ENCODE assay signal across 8 cellular contexts in the genomic region with DNA sequence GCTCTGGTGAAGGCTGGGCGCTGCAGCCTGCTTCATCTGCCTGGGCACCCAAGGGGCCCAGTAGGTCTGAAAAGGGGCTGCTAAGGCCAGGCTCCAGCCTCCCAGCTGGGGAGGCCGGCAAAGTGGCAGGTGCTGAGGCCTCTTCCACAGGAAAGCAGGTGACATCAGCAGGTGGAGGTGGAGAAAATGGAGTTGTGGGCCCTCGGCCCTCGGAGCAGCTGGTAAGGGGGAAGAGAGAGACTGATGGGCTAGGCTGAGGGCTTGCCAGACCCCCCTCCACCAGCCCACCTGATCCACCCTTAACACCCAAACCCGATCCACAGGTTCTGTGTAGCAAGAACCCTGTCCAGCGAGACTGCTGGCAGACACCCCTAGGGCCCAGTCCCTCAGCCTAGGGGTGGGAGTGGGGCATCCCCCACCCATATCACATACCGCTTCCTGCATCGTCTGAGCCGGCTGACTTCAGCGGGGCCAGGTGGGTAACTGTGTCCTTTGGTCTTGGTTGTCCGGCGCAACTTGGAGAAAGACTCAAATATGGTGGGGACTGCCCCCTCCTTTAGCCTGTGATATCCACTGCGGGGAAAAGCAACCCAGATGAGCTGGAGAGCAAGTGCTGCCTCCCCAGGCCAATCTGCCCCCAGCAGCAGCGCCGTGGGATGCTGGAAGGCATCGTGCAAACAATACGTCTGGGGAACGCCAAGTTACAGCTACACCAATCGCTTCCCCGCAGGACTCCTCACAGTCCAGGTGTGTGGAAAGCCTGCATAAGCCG. TPM values are rescaled to one million over a fixed set of nuclear protein-coding genes. Genes with fewer than 3 reads are reported as not detected.
DNase-seq lines count a peak whose midpoint lies in the region; ATAC-seq and TF ChIP-seq lines count a peak whose summit lies in the region.

No MANE protein-coding gene starts in this region.

- peaks cover 42% of the 10 kb centered on the region for H3K4me1 Mint-ChIP-seq in activated naive CD4-positive, alpha-beta T cell treated with anti-CD3 and anti-CD28 coated beads, Interleukin-2, amount 50 U/mL, for 24 hours
- no peaks in the 10 kb centered on the region for H3K4me1 Mint-ChIP-seq in activated T-helper 17 cell treated with anti-CD3 and anti-CD28 coated beads, Interleukin-2, amount 50 U/mL, for 72 hours

- no peaks in the 10 kb centered on the region for H3K27me3 Mint-ChIP-seq in activated naive CD4-positive, alpha-beta T cell treated with anti-CD3 and anti-CD28 coated beads, Interleukin-2, amount 50 U/mL, for 24 hours
- H3K27me3 Mint-ChIP-seq in activated T-helper 17 cell treated with anti-CD3 and anti-CD28 coated beads, Interleukin-2, amount 50 U/mL, for 72 hours = no peaks in the 10 kb centered on the region

- DNase-seq in activated naive CD4-positive, alpha-beta T cell treated with Interleukin-2 at 50 U/mL for 16 hours = no peak
- DNase-seq in left lung (no peak), transverse colon (no peak), NCI-H345 (lab: John Stamatoyannopoulos, UW) (no peak), NOMO-1 treated with dmso at 0.1 percent for 144 hours (lab: John Stamatoyannopoulos, UW; ENCODE audit: unreplicated experiment) (no peak)

- H3K27ac Mint-ChIP-seq in activated naive CD4-positive, alpha-beta T cell treated with anti-CD3 and anti-CD28 coated beads, Interleukin-2, amount 50 U/mL, for 24 hours = peak overlapping the region; percentile 98
- peak overlapping the region; percentile 98 for H3K27ac Mint-ChIP-seq in activated T-helper 17 cell treated with anti-CD3 and anti-CD28 coated beads, Interleukin-2, amount 50 U/mL, for 72 hours

- no peak for TF ChIP-seq POLR2A in transverse colon (IDR thresholded peaks at IDR 0.05)

- H3K4me3 ChIP-seq in left lung = peak overlapping the region; percentile 54 to 70
- peak overlapping the region; percentile 64 to 89 (median 76) for H3K4me3 ChIP-seq in transverse colon

- in situ Hi-C loops in transverse colon (cut with MboI; ENCODE audit: low pct_ligation_motif_present in 1 of 4, low pct_unique_long_range_greater_than_20kb in 1 of 4, low sequenced_read_pairs in 3 of 4) = no loop called here

- H3K4me3 Mint-ChIP-seq in activated naive CD4-positive, alpha-beta T cell treated with anti-CD3 and anti-CD28 coated beads, Interleukin-2, amount 50 U/mL, for 24 hours = peak overlapping the region; percentile 96
- H3K4me3 Mint-ChIP-seq in activated T-helper 17 cell treated with anti-CD3 and anti-CD28 coated beads, Interleukin-2, amount 50 U/mL, for 72 hours = peak overlapping the region; percentile 98

- H3K36me3 ChIP-seq in left lung (peaks cover 0 to 50% of the 10 kb centered on the region in 2 donors), transverse colon (peaks cover 0 to 8% (median 2%) of the 10 kb centered on the region in 4 donors)

- H3K9me3 Mint-ChIP-seq in activated naive CD4-positive, alpha-beta T cell treated with anti-CD3 and anti-CD28 coated beads, Interleukin-2, amount 50 U/mL, for 24 hours = no peaks in the 10 kb centered on the region
- H3K9me3 Mint-ChIP-seq in activated T-helper 17 cell treated with anti-CD3 and anti-CD28 coated beads, Interleukin-2, amount 50 U/mL, for 72 hours = no peaks in the 10 kb centered on the region

- H3K36me3 Mint-ChIP-seq in activated naive CD4-positive, alpha-beta T cell treated with anti-CD3 and anti-CD28 coated beads, Interleukin-2, amount 50 U/mL, for 24 hours = peaks cover 2% of the 10 kb centered on the region
- H3K36me3 Mint-ChIP-seq in activated T-helper 17 cell treated with anti-CD3 and anti-CD28 coated beads, Interleukin-2, amount 50 U/mL, for 72 hours (ENCODE audit: low read depth) = peaks cover 55% of the 10 kb centered on the region

- H3K9me3 ChIP-seq in left lung = no peaks in the 10 kb centered on the region
- no peaks in the 10 kb centered on the region for H3K9me3 ChIP-seq in transverse colon

- H3K27me3 ChIP-seq in left lung = no peaks in the 10 kb centered on the region
- no peaks in the 10 kb centered on the region for H3K27me3 ChIP-seq in transverse colon

- H3K4me1 ChIP-seq in left lung (peaks cover 18 to 36% of the 10 kb centered on the region in 2 donors), transverse colon (peaks cover 23 to 36% (median 29%) of the 10 kb centered on the region in 4 donors)

- no peak for TF ChIP-seq EP300 in transverse colon (IDR thresholded peaks at IDR 0.05; ENCODE audit: low read depth)

- ATAC-seq in activated T-helper 17 cell treated with anti-CD3 and anti-CD28 coated beads, Interleukin-2, amount 50 U/mL, for 72 hours (replicated peaks) = no peak
- ATAC-seq in left lung (no peak), GM21381 (IDR thresholded peaks at IDR 0.05; ENCODE audit: unreplicated experiment) (no peak)

- WGBS in transverse colon (ENCODE audit: low coverage in 1 of 2), 2 donors = 47% methylated on average over 20 of the region's 21 CpGs; no CpG with 5 or more reads in 1 of the 2 donors

- intact Hi-C loops in left lung (cut with DNase I) = no loop called here
- intact Hi-C loops in transverse colon (cut with DNase I; ENCODE audit: low total_unique reads) = loop anchor here (5.0 kb wide), 1 partner anchor 278 kb away; no protein-coding TSS in a partner anchor

- TF ChIP-seq CTCF in left lung (IDR thresholded peaks at IDR 0.05) (no peak), transverse colon (IDR thresholded peaks at IDR 0.05) (no peak)

- H3K27ac ChIP-seq in left lung (peak overlapping the region; percentile 98 to 99), transverse colon (peak overlapping the region; percentile 93 to 99 (median 99))

RNA-seq across cellular contexts. Expression of a gene that starts 1.5 kb away (rescaled TPM):
- 10 to 100 TPM; 19.6 to 27.1 TPM for total RNA-seq in activated T-helper 17 cell treated with anti-CD3 and anti-CD28 coated beads, Interleukin-2, amount 50 U/mL, for 72 hours
- total RNA-seq in left lung = 10 to 100 TPM; 17.8 to 23.8 TPM
- 10 to 100 TPM; 27.0 to 51.5 (median 32.7) TPM for total RNA-seq in transverse colon

RNA-seq across cellular contexts. Expression of a gene that starts 14.6 kb away (rescaled TPM):
- under 1 TPM in 1 of 2 donors, not detected in 1; 0.28 TPM for total RNA-seq in activated T-helper 17 cell treated with anti-CD3 and anti-CD28 coated beads, Interleukin-2, amount 50 U/mL, for 72 hours
- 1 to 10 TPM in 1 of 2 donors, under 1 TPM in 1; 0.20 to 1.7 TPM for total RNA-seq in left lung
- 1 to 10 TPM in 1 of 4 donors, under 1 TPM in 2, not detected in 1; 0.40 to 1.7 (median 0.82) TPM for total RNA-seq in transverse colon

RNA-seq across cellular contexts. Expression of a gene that starts 18.3 kb away (rescaled TPM):
- 10 to 100 TPM; 40.0 to 68.7 TPM for total RNA-seq in activated T-helper 17 cell treated with anti-CD3 and anti-CD28 coated beads, Interleukin-2, amount 50 U/mL, for 72 hours
- 10 to 100 TPM; 60.0 to 71.9 TPM for total RNA-seq in left lung
- total RNA-seq in transverse colon = 10 to 100 TPM; 40.2 to 90.5 (median 59.3) TPM

RNA-seq across cellular contexts. Expression of a gene that starts 32.0 kb away (rescaled TPM):
- not detected for total RNA-seq in activated T-helper 17 cell treated with anti-CD3 and anti-CD28 coated beads, Interleukin-2, amount 50 U/mL, for 72 hours
- total RNA-seq in left lung = 1 to 10 TPM in 1 of 2 donors, under 1 TPM in 1; 0.31 to 3.0 TPM
- total RNA-seq in transverse colon = 1 to 10 TPM in 1 of 4 donors, under 1 TPM in 1, not detected in 2; 0.64 to 4.1 TPM

RNA-seq across cellular contexts. Expression of a gene that starts 33.3 kb away (rescaled TPM):
- total RNA-seq in activated T-helper 17 cell treated with anti-CD3 and anti-CD28 coated beads, Interleukin-2, amount 50 U/mL, for 72 hours = not detected
- 1 to 10 TPM; 6.0 to 6.5 TPM for total RNA-seq in left lung
- total RNA-seq in transverse colon = 100 to 1,000 TPM; 112 to 150 (median 126) TPM
